25 cellular contexts compared by ENCODE assay signal in genomic region chr15:38247336-38247735, GRCh38.
"Had no signal": no experiment of that assay in that cellular context is flagged by ENCODE, and none has a peak within 500 bp of the region (broad histone marks: within the 10 kb centered on the region; RNA-seq: fewer than 3 reads in every experiment).

No MANE protein-coding gene starts in this region.

- H3K9me3 Mint-ChIP-seq: activated B cell treated with CpG ODN at 0.5 μM for 24 hours; activated CD8-positive, alpha-beta T cell treated with anti-CD3 and anti-CD28 coated beads for 36 hours; activated T-cell treated with anti-CD3 and anti-CD28 coated beads, Interleukin-2, amount 50 U/mL, for 4 hours; activated T-helper 17 cell treated with anti-CD3 and anti-CD28 coated beads, Interleukin-2, amount 50 U/mL, for 72 hours; nephron progenitor cell; T-helper 2 cell treated with Interferon-gamma antibody and Interleukin-4, amounts not matched to agents 5 μg/mL and 100 μg/mL, for 36 hours had no signal

- H3K27ac Mint-ChIP-seq: activated B cell treated with CpG ODN at 0.5 μM for 24 hours; activated CD8-positive, alpha-beta T cell treated with anti-CD3 and anti-CD28 coated beads for 36 hours; activated T-helper 17 cell treated with anti-CD3 and anti-CD28 coated beads, Interleukin-2, amount 50 U/mL, for 72 hours; endodermal cell; nephron progenitor cell; T-helper 2 cell treated with Interferon-gamma antibody and Interleukin-4, amounts not matched to agents 5 μg/mL and 100 μg/mL, for 36 hours had no signal

- H3K27me3 ChIP-seq: esophagus muscularis mucosa, pancreas, suprapubic skin, tibial nerve had no signal

- H3K4me3 ChIP-seq: esophagus muscularis mucosa, lung, pancreas, psoas muscle, spleen, suprapubic skin, tibial nerve had no signal

- ATAC-seq: activated CD8-positive, alpha-beta T cell treated with anti-CD3 and anti-CD28 coated beads for 36 hours; activated T-cell treated with anti-CD3 and anti-CD28 coated beads, Interleukin-2, amount 50 U/mL, for 4 hours; activated T-helper 17 cell treated with anti-CD3 and anti-CD28 coated beads, Interleukin-2, amount 50 U/mL, for 72 hours; left lobe of liver; pancreas; psoas muscle had no signal

- H3K4me1 ChIP-seq: pancreas, suprapubic skin had no signal

- H3K4me3 Mint-ChIP-seq: activated B cell treated with CpG ODN at 0.5 μM for 24 hours; activated CD8-positive, alpha-beta T cell treated with anti-CD3 and anti-CD28 coated beads for 36 hours; activated T-cell treated with anti-CD3 and anti-CD28 coated beads, Interleukin-2, amount 50 U/mL, for 4 hours; activated T-helper 17 cell treated with anti-CD3 and anti-CD28 coated beads, Interleukin-2, amount 50 U/mL, for 72 hours; endodermal cell; nephron progenitor cell; T-helper 2 cell treated with Interferon-gamma antibody and Interleukin-4, amounts not matched to agents 5 μg/mL and 100 μg/mL, for 36 hours had no signal

- H3K36me3 ChIP-seq: esophagus muscularis mucosa, pancreas, spleen, suprapubic skin, tibial nerve had no signal

- FAIRE-seq: frontal cortex, pancreas had no signal

- DNase-seq: activated B cell treated with CpG ODN at 0.5 μM for 24 hours; activated CD4-positive, alpha-beta T cell treated with anti-CD3 and anti-CD28 coated beads, Interleukin-2, amount 50 U/mL, for 1 hour; activated CD8-positive, alpha-beta T cell treated with anti-CD3 and anti-CD28 coated beads for 36 hours; activated gamma-delta T cell treated with Interleukin-2 at 50 U/mL for 16 hours; activated naive CD4-positive, alpha-beta T cell treated with anti-CD3 and anti-CD28 coated beads, Interleukin-2, amount 50 U/mL, for 16 hours; activated T-cell treated with anti-CD3 and anti-CD28 coated beads, Interleukin-2, amount 50 U/mL, for 4 hours; amniotic stem cell; central memory CD4-positive, alpha-beta T cell; endodermal cell; kidney glomerular epithelial cell; nephron progenitor cell; pancreas; psoas muscle; right cardiac atrium; spleen; stimulated activated naive CD4-positive, alpha-beta T cell; T-helper 1 cell had no signal

- H3K27ac ChIP-seq: esophagus muscularis mucosa, pancreas, psoas muscle, spleen, suprapubic skin, tibial nerve had no signal

- H3K9me3 ChIP-seq: esophagus muscularis mucosa, pancreas, psoas muscle, spleen, suprapubic skin, tibial nerve had no signal
